11 cellular contexts compared by ENCODE assay signal in the genomic region with DNA sequence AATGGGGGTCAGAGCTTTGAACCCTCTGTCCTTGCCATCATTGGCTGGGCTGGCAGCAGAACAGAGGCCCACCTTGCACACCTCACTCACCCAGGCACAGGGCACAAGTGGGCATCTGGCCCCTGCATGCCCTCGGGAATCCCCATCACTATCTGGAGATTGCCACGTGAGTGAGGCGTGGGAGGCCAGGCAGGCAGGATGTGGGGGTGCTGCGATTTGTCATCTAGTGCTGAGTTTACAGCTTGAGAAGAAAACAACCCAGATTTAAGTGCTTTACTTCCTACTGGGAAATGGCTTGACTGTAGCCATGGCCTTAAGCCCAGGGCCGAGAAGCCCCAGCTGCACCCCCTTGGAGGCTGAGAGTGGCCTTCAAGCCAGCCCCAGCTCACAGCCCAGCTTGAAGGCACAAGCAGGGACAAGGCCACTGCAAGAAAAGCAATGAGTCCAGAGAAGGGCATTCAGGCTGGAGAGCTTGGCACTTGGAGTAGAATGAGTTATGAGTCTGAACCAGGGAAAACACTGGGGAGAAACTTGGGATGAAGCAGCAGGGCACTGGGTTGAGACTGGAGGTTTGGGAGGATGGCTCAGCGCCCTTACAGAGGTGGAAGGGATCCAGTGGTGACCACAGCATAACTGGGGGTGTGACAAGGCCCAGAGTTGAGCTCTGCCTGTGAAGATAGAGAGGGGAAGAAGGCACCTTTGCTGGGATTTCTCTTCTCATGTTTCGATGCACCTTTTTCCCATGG.
A peak's percentile ranks its signal among the peaks of the same experiment; 100 is the strongest.
DNase-seq lines count a peak whose midpoint lies in the region; ATAC-seq and TF ChIP-seq lines count a peak whose summit lies in the region.
"Had no signal": no experiment of that assay in that cellular context is flagged by ENCODE, and none has a peak within 500 bp of the region (broad histone marks: within the 10 kb centered on the region; RNA-seq: fewer than 3 reads in every experiment).

No MANE protein-coding gene starts in this region.

- peaks cover 13% of the 10 kb centered on the region for H3K4me1 ChIP-seq in cardiac muscle cell (ENCODE audit: low read depth)
- peaks cover 0 to 38% (median 17%) of the 10 kb centered on the region in 12 donors for H3K4me1 ChIP-seq in heart left ventricle
- H3K4me1 ChIP-seq in uterus = peaks cover 8 to 12% of the 10 kb centered on the region in 2 donors

- 39 to 46% (median 44%) methylated on average over 6 to 7 of the region's 7 CpGs for WGBS in heart left ventricle, 4 donors

- TF ChIP-seq CTCF in cardiac muscle cell (IDR thresholded peaks at IDR 0.05; ENCODE audit: low read depth, low read length) (no peak), heart left ventricle (IDR thresholded peaks at IDR 0.05) (no peak), uterus (IDR thresholded peaks at IDR 0.05) (no peak)

- H3K36me3 ChIP-seq in cardiac muscle cell (no peaks in the 10 kb centered on the region), heart left ventricle (no peaks in the 10 kb centered on the region), uterus (no peaks in the 10 kb centered on the region)

- H3K27me3 ChIP-seq in cardiac muscle cell (no peaks in the 10 kb centered on the region), heart left ventricle (no peaks in the 10 kb centered on the region), uterus (no peaks in the 10 kb centered on the region)

- H3K27ac ChIP-seq in cardiac muscle cell (peak overlapping the region; percentile 72), heart left ventricle (peak overlapping the region in 5 of 12 donors; percentile 11 to 39 (median 27)), uterus (peak overlapping the region; percentile 78 to 83)

- H3K9me3 ChIP-seq in cardiac muscle cell (ENCODE audit: low read depth) = no peaks in the 10 kb centered on the region
- peaks cover 0 to 4% (median 0%) of the 10 kb centered on the region in 12 donors for H3K9me3 ChIP-seq in heart left ventricle
- H3K9me3 ChIP-seq in uterus = no peaks in the 10 kb centered on the region

- intact Hi-C loops in cardiac septum (cut with DNase I) (no loop called here), heart left ventricle (cut with DNase I) (no loop called here), uterus (cut with DNase I; ENCODE audit: low total_unique reads) (no loop called here)

- DNase-seq in cardiac muscle cell (ENCODE audit: low read depth in 1 of 2, low spot score in 1 of 2) = peak; percentile 23 to 79
- no peak for DNase-seq in cardiac septum (ENCODE audit: low spot score)
- peak in 4 of 5 donors; percentile 34 to 59 (median 48) for DNase-seq in heart left ventricle
- DNase-seq in uterus = peak; percentile 66
- no peak for DNase-seq in DMS 273 treated with DMSO at 0.1 percent for 48 hours (lab: John Stamatoyannopoulos, UW)
- DNase-seq: activated T-cell treated with anti-CD3 and anti-CD28 coated beads, Interleukin-2, amount 50 U/mL, for 4 hours; NCI-H1092 had no signal

- H3K4me3 ChIP-seq in cardiac muscle cell (no peak overlapping the region), heart left ventricle (no peak overlapping the region), uterus (no peak overlapping the region)

- TF ChIP-seq POLR2A in heart left ventricle (IDR thresholded peaks at IDR 0.05) (no peak), uterus (IDR thresholded peaks at IDR 0.05) (no peak), GM18505 (IDR thresholded peaks at IDR 0.05; ENCODE audit: borderline replicate concordance, extremely low read depth, insufficient read depth, insufficient read length) (no peak)

- peak; percentile 56 for ATAC-seq in HG03442 (IDR thresholded peaks at IDR 0.05; ENCODE audit: unreplicated experiment)
- ATAC-seq in heart left ventricle = peak; percentile 16 to 43 (median 33)
- ATAC-seq in HG02588 (IDR thresholded peaks at IDR 0.05; ENCODE audit: unreplicated experiment) = no peak
- ATAC-seq in GM18505 (IDR thresholded peaks at IDR 0.05; ENCODE audit: unreplicated experiment) = no peak
- ATAC-seq: activated T-cell treated with anti-CD3 and anti-CD28 coated beads, Interleukin-2, amount 50 U/mL, for 4 hours; stimulated activated memory B cell treated with anti-CD40 and anti-IgM and Interleukin-4, amounts not matched to agents 10 μg/mL and 1 μg/mL and 100 μg/mL, for 72 hours had no signal

Comparison
In these comparisons a context has a peak if more than half of its experiments do, and no peak if none do; other contexts are left out.
1. DNase-seq: peak in cardiac muscle cell (2 of 2), heart left ventricle (4 of 5) and uterus (2 of 2); none in cardiac septum (single experiment) and DMS 273 treated with DMSO at 0.1 percent for 48 hours (single experiment).
2. ATAC-seq: peak in HG03442 (single experiment) and heart left ventricle (4 of 4); none in HG02588 (single experiment) and GM18505 (single experiment).